ENCODE assay signal across 17 cellular contexts in the genomic region with DNA sequence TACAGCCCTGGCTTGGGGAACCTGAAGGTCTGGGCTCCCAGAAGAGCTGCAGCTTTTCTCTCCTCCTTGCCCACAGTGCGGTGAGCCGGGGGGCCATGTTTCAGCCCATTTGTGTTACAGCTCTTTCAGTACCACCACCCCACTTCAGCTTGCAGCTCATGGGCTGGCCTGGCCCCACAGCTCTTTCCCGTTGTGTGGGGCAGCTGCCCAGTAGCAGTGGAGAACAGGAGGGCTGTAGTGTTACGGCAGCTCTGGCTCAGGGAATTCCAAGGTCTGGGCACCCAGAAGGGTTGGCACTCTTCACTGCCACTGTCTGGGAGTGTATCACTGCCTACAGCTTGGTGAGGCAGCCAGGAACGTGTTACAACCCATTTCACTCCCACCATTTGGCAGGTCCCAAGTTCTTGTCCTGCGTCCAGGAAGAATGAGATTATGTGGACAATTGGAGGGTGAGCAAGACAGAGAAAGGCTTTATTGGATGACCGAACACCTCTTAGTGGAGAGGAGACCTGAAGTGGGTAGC.
"Had no signal": no experiment of that assay in that cellular context is flagged by ENCODE, and none has a peak within 500 bp of the region (broad histone marks: within the 10 kb centered on the region; RNA-seq: fewer than 3 reads in every experiment).

No MANE protein-coding gene starts in this region.

- ATAC-seq: activated T-cell treated with anti-CD3 and anti-CD28 coated beads, Interleukin-2, amount 50 U/mL, for 4 hours; body of pancreas; effector memory CD8-positive, alpha-beta T cell; foreskin keratinocyte; lower lobe of right lung; pancreas had no signal

- H3K36me3 Mint-ChIP-seq: type B pancreatic cell had no signal

- H3K4me3 ChIP-seq: body of pancreas, lower lobe of right lung, pancreas had no signal

- H3K27me3 ChIP-seq: body of pancreas, foreskin keratinocyte, pancreas had no signal

- H3K4me3 Mint-ChIP-seq: activated naive CD8-positive, alpha-beta T cell; activated T-cell treated with anti-CD3 and anti-CD28 coated beads, Interleukin-2, amount 50 U/mL, for 4 hours; dendritic cell treated with granulocyte-macrophage colony-stimulating factor and Interleukin-4, amounts not matched to agents 40 ng/mL and 50 ng/mL, for 4 days; effector memory CD8-positive, alpha-beta T cell; type B pancreatic cell had no signal

- H3K27ac ChIP-seq: body of pancreas, foreskin keratinocyte, lower lobe of right lung, pancreas had no signal

- DNase-seq: activated CD4-positive, alpha-beta T cell treated with anti-CD3 and anti-CD28 coated beads for 1 hour; activated CD4-positive, alpha-beta T cell treated with anti-CD3 and anti-CD28 coated beads, Interleukin-2, amount 50 U/mL, for 48 hours; activated effector memory CD4-positive, alpha-beta T cell treated with anti-CD3 and anti-CD28 coated beads, Interleukin-2, amount 50 U/mL, for 16 hours; activated T-cell treated with anti-CD3 and anti-CD28 coated beads, Interleukin-2, amount 50 U/mL, for 4 hours; amniotic stem cell; effector memory CD8-positive, alpha-beta T cell; foreskin keratinocyte; immature natural killer cell; lower lobe of right lung; midbrain; stimulated activated CD4-positive, alpha-beta T cell treated with anti-CD3 and anti-CD28 coated beads, Interleukin-4, amount 100 ng/mL, for 24 hours; stimulated activated naive CD4-positive, alpha-beta T cell had no signal

- H3K4me1 ChIP-seq: lower lobe of right lung, pancreas had no signal

- H3K9me3 ChIP-seq: body of pancreas, lower lobe of right lung, pancreas had no signal

- H3K27me3 Mint-ChIP-seq: activated naive CD8-positive, alpha-beta T cell; dendritic cell treated with granulocyte-macrophage colony-stimulating factor and Interleukin-4, amounts not matched to agents 40 ng/mL and 50 ng/mL, for 4 days; effector memory CD8-positive, alpha-beta T cell; type B pancreatic cell had no signal

- H3K9me3 Mint-ChIP-seq: activated T-cell treated with anti-CD3 and anti-CD28 coated beads, Interleukin-2, amount 50 U/mL, for 4 hours; dendritic cell treated with granulocyte-macrophage colony-stimulating factor and Interleukin-4, amounts not matched to agents 40 ng/mL and 50 ng/mL, for 4 days; effector memory CD8-positive, alpha-beta T cell; type B pancreatic cell had no signal

- H3K27ac Mint-ChIP-seq: activated naive CD8-positive, alpha-beta T cell; dendritic cell treated with granulocyte-macrophage colony-stimulating factor and Interleukin-4, amounts not matched to agents 40 ng/mL and 50 ng/mL, for 4 days; immature natural killer cell; type B pancreatic cell had no signal

- H3K36me3 ChIP-seq: pancreas had no signal
